In the genomic region with DNA sequence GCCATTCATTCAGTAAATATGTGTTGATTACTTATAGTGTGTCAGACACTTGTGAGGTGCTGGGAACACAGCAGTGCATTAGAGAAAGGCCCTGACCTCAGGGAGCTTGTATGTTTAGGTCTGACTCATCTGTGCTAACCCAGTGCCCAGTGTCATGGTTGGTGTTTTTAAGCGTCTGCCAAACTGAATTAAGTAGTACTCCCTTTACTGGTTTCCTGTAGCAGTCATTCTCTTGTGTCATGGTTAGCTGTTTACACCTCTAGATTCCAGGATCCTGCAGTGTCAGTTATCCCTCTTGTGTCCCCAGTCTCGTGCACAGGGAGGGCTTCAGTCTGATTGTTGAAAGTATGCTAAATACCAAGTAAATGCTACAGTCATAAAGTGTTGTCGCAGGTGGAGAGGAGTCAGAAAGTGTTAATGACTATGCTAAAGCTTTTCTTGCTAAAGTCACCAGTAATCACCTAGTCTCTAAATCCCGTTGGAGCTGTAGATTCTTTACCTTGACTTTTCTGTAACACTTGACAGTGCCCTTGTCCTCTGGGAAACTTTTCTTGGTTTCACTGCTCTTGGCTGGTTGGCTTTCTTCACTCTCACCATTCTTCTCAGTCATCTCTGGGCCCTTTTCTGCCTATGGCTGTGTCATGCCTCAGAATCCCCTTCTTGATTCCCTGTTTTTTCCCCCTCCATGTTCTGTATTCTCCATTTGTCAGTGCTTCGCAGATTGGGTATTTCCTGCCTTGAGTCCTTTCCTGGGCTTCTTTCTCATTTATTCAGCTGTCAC, we compare ENCODE assay signal across 11 cellular contexts. TPM values are rescaled to one million over a fixed set of nuclear protein-coding genes. Genes with fewer than 3 reads are reported as not detected.
DNase-seq lines count a peak whose midpoint lies in the region; ATAC-seq, FAIRE-seq and TF ChIP-seq lines count a peak whose summit lies in the region.
"Had no signal": no experiment of that assay in that cellular context is flagged by ENCODE, and none has a peak within 500 bp of the region (broad histone marks: within the 10 kb centered on the region; RNA-seq: fewer than 3 reads in every experiment).

No MANE protein-coding gene starts in this region.

- H3K36me3 ChIP-seq in GM23248 (ENCODE audit: low read depth) = no peaks in the 10 kb centered on the region
- no peaks in the 10 kb centered on the region for H3K36me3 ChIP-seq in Panc1 (ENCODE audit: control insufficient read depth, insufficient read depth, low read length)
- no peaks in the 10 kb centered on the region for H3K36me3 ChIP-seq in spleen
- H3K36me3 ChIP-seq: heart left ventricle, tibial nerve had no signal

- ATAC-seq in Panc1 (peak; percentile 80), GM21723 (IDR thresholded peaks at IDR 0.05; ENCODE audit: unreplicated experiment) (no peak)

- no peak overlapping the region for H3K4me2 ChIP-seq in GM23248 (ENCODE audit: unreplicated experiment)

- WGBS in GM23248 (ENCODE audit: low coverage in 1 of 2, low lambda C conversion rate in 2 of 2, missing lambda C conversion rate in 2 of 2), 2 experiments = 75 to 77% methylated on average over 5 of the region's 5 CpGs
- WGBS in spleen, 5 donors = 68 to 84% (median 76%) methylated on average over 5 of the region's 5 CpGs

- BruUV-seq in Panc1 (replicated peaks; lab: Mats Ljungman, UMichigan) = no TSS peak

- H3F3A ChIP-seq in GM23248 (ENCODE audit: insufficient read depth) = peaks cover 34% of the 10 kb centered on the region

- CTCF ChIA-PET in Panc1 (lab: Charles Lee) = no interaction called here

- no peaks in the 10 kb centered on the region for H3K9me3 ChIP-seq in GM23248 (ENCODE audit: low read depth)
- no peaks in the 10 kb centered on the region for H3K9me3 ChIP-seq in Panc1 (ENCODE audit: control insufficient read depth, insufficient read depth, low read depth, low read length)
- H3K9me3 ChIP-seq in spleen = no peaks in the 10 kb centered on the region
- H3K9me3 ChIP-seq: heart left ventricle, tibial nerve had no signal

- in situ Hi-C loops in GM23248 (cut with MboI) (no loop called here), Panc1 (cut with HindIII; ENCODE audit: low pct_unique_long_range_greater_than_20kb, low sequenced_read_pairs) (no loop called here)

- H3K9me2 ChIP-seq in GM23248 (ENCODE audit: insufficient read depth) = no peaks in the 10 kb centered on the region

- H3K9ac ChIP-seq in GM23248 = no peak overlapping the region

- H4K20me1 ChIP-seq in GM23248 (ENCODE audit: insufficient read depth) = peaks cover 20% of the 10 kb centered on the region; the same call in 1 of the 2 replicates

- DNase-seq in EL (peak; percentile 69), GM23248 (peak; percentile 54), Panc1 (ENCODE audit: low read depth, low spot score) (no peak), iris pigment epithelial cell (ENCODE audit: low read depth) (peak; percentile 76), glomerular visceral epithelial cell (ENCODE audit: extremely low spot score) (no peak), spleen (no peak), HTR-8/SVneo (ENCODE audit: insufficient read length, low spot score) (no peak)
- DNase-seq: right cardiac atrium had no signal

- no peak for FAIRE-seq in HTR-8/SVneo (lab: Jason Lieb, UNC)

- no peak for TF ChIP-seq POLR2A in spleen (IDR thresholded peaks at IDR 0.05)

- H3K4me3 ChIP-seq in GM23248 (no peak overlapping the region), Panc1 (ENCODE audit: low read depth in 2 of 2, low read length in 2 of 2) (no peak overlapping the region), spleen (no peak overlapping the region)
- H3K4me3 ChIP-seq: heart left ventricle, tibial nerve had no signal

- no peak for TF ChIP-seq CTCF in Panc1 (IDR thresholded peaks at IDR 0.05)
- TF ChIP-seq CTCF in spleen (IDR thresholded peaks at IDR 0.05 in 8 of 11, conservative IDR thresholded peaks at IDR 0.05 in 3 of 11) = no peak

- POLR2A ChIA-PET in Panc1 (lab: Charles Lee) = no interaction called here

- H3K79me2 ChIP-seq in GM23248 (ENCODE audit: insufficient read depth) = peaks cover 100% of the 10 kb centered on the region

- intact Hi-C loops in Panc1 (cut with micrococcal nuclease; ENCODE audit: unreplicated experiment) (no loop called here), spleen (cut with DNase I; ENCODE audit: low total_unique reads) (no loop called here)

- H3K27ac ChIP-seq in GM23248 = peak overlapping the region; percentile 51
- H3K27ac ChIP-seq in Panc1 (ENCODE audit: low read length) = no peak overlapping the region
- no peak overlapping the region for H3K27ac ChIP-seq in spleen
- H3K27ac ChIP-seq: heart left ventricle, tibial nerve had no signal

- peaks cover 25% of the 10 kb centered on the region for H3K4me1 ChIP-seq in GM23248 (ENCODE audit: insufficient read depth)
- peaks cover 35% of the 10 kb centered on the region for H3K4me1 ChIP-seq in Panc1 (ENCODE audit: control insufficient read depth, insufficient read depth, low read length)
- H3K4me1 ChIP-seq in spleen = peaks cover 4 to 31% (median 10%) of the 10 kb centered on the region in 6 donors

- H3K27me3 ChIP-seq in GM23248 (replicated peaks; ENCODE audit: insufficient read depth) (no peaks in the 10 kb centered on the region), Panc1 (ENCODE audit: control insufficient read depth, insufficient read depth, low read length) (no peaks in the 10 kb centered on the region), spleen (replicated peaks in 1 of 7) (no peaks in the 10 kb centered on the region)
- H3K27me3 ChIP-seq: heart left ventricle, tibial nerve had no signal

- H2AFZ ChIP-seq in GM23248 = no peak overlapping the region

RNA-seq across cellular contexts. Expression of gene UCK2, which starts 14.4 kb away (rescaled TPM):
- 75.4 and 81.9 TPM in 2 replicates for total RNA-seq in GM23248 (2014; rRNA removed; shearing (Covaris generic))
- 75.1 and 78.2 TPM in 2 replicates for polyA plus RNA-seq in GM23248 (2016; fragmentation: Nextera tagmentation; extraction: Ambion mirVana)
- total RNA-seq in Panc1 (2021; ENCODE audit: unreplicated experiment) = 91.2 TPM
- 73.8 TPM for polyA plus RNA-seq in Panc1 (2012; ENCODE audit: insufficient read length)
- 10 to 100 TPM; 15.3 to 18.3 (median 16.5) TPM for total RNA-seq in spleen
- 10 to 100 TPM in 2 of 3 donors, 1 to 10 TPM in 1; 9.8 to 10.5 (median 10.4) TPM for polyA plus RNA-seq in spleen

Comparison
In these comparisons a context has a peak if more than half of its experiments do, and no peak if none do; other contexts are left out.
1. DNase-seq: peak in EL (single experiment), GM23248 (single experiment) and iris pigment epithelial cell (single experiment); none in Panc1 (single experiment), glomerular visceral epithelial cell (single experiment), spleen (single experiment) and HTR-8/SVneo (single experiment).